Comparison of ENCODE assay signal across 8 cellular contexts in genomic region chr11:19117760-19118097, GRCh38. TPM values are rescaled to one million over a fixed set of nuclear protein-coding genes. Genes with fewer than 3 reads are reported as not detected.
DNase-seq lines count a peak whose midpoint lies in the region; ATAC-seq and TF ChIP-seq lines count a peak whose summit lies in the region.

No MANE protein-coding gene starts in this region.

- no peak for DNase-seq in NB4 (ENCODE audit: low read depth)
- DNase-seq in effector memory CD4-positive, alpha-beta T cell, result no peak
- no peak for DNase-seq in natural killer cell treated with Interleukin-12 subunit alpha and Interleukin-12 subunit beta and Interleukin-15 and Interleukin-18, amount 100 ng/mL, for 72 hours (ENCODE audit: low spot score)
- no peak for DNase-seq in GM19238 (ENCODE audit: insufficient read length, low spot score)
- DNase-seq in GM13977 (ENCODE audit: low spot score), result no peak
- DNase-seq in DMS53 treated with DMSO at 0.1 percent for 48 hours (lab: John Stamatoyannopoulos, UW; ENCODE audit: unreplicated experiment), result no peak

- peaks cover 33 to 42% of the 10 kb centered on the region in 2 donors for H3K4me1 Mint-ChIP-seq in natural killer cell treated with Interleukin-12 subunit alpha and Interleukin-12 subunit beta and Interleukin-15 and Interleukin-18, amount 100 ng/mL, for 72 hours (ENCODE audit: low read depth in 2 of 2)

- no peak for TF ChIP-seq CTCF in NB4 (IDR thresholded peaks at IDR 0.05; ENCODE audit: low read depth, low read length)
- no peak for TF ChIP-seq CTCF in GM13977 (IDR thresholded peaks at IDR 0.05; ENCODE audit: extremely low read depth, insufficient read depth, missing control alignments)

- H3K36me3 ChIP-seq in BLaER1 treated with 17β-estradiol and CSF1 and Interleukin-3, amounts not matched to agents 10 nM and 100 nM, result peaks cover 0 to 31% (median 19%) of the 10 kb centered on the region in 11 experiments; a peak in 16 of 22 replicates
- H3K36me3 ChIP-seq in effector memory CD4-positive, alpha-beta T cell (ENCODE audit: control insufficient read depth, insufficient read depth, low read length), result no peaks in the 10 kb centered on the region

- peaks cover 0 to 3% of the 10 kb centered on the region in 2 donors for H3K27me3 Mint-ChIP-seq in natural killer cell treated with Interleukin-12 subunit alpha and Interleukin-12 subunit beta and Interleukin-15 and Interleukin-18, amount 100 ng/mL, for 72 hours

- in situ Hi-C loops in GM13977 (cut with MboI; ENCODE audit: low pct_unique_long_range_greater_than_20kb, low sequenced_read_pairs, unreplicated experiment), result no loop called here

- H3K4me3 Mint-ChIP-seq in natural killer cell treated with Interleukin-12 subunit alpha and Interleukin-12 subunit beta and Interleukin-15 and Interleukin-18, amount 100 ng/mL, for 72 hours, result peak overlapping the region; percentile 90

- no peaks in the 10 kb centered on the region for H3K9me3 ChIP-seq in BLaER1 treated with 17β-estradiol and CSF1 and Interleukin-3, amounts not matched to agents 10 nM and 100 nM (replicated peaks in 1 of 11)
- H3K9me3 ChIP-seq in effector memory CD4-positive, alpha-beta T cell (ENCODE audit: control insufficient read depth, low read length), result no peaks in the 10 kb centered on the region

- H3K27me3 ChIP-seq in BLaER1 treated with 17β-estradiol and CSF1 and Interleukin-3, amounts not matched to agents 10 nM and 100 nM, result no peaks in the 10 kb centered on the region
- H3K27me3 ChIP-seq in effector memory CD4-positive, alpha-beta T cell (replicated peaks; ENCODE audit: control insufficient read depth, insufficient read depth, low read length, poor library complexity, severe bottlenecking), result no peaks in the 10 kb centered on the region

- H3K36me3 Mint-ChIP-seq in natural killer cell treated with Interleukin-12 subunit alpha and Interleukin-12 subunit beta and Interleukin-15 and Interleukin-18, amount 100 ng/mL, for 72 hours, result peaks cover 6% of the 10 kb centered on the region

- H4K20me1 ChIP-seq in BLaER1 treated with 17β-estradiol and CSF1 and Interleukin-3, amounts not matched to agents 10 nM and 100 nM, result peaks cover 0 to 30% (median 0%) of the 10 kb centered on the region in 11 experiments; a peak in 6 of 22 replicates

- no peak for ATAC-seq in natural killer cell treated with Interleukin-12 subunit alpha and Interleukin-12 subunit beta and Interleukin-15 and Interleukin-18, amount 100 ng/mL, for 72 hours
- ATAC-seq in GM21737 (IDR thresholded peaks at IDR 0.05; ENCODE audit: unreplicated experiment), result no peak

- no peak for TF ChIP-seq POLR2A in NB4 (IDR thresholded peaks at IDR 0.05; ENCODE audit: extremely low read depth, insufficient read length)

- H3K4me3 ChIP-seq in BLaER1 treated with 17β-estradiol and CSF1 and Interleukin-3, amounts not matched to agents 10 nM and 100 nM, result peak overlapping the region; percentile 82 to 97 (median 92)
- H3K4me3 ChIP-seq in NB4 (ENCODE audit: low read depth, low read length), result peak overlapping the region; percentile 69
- H3K4me3 ChIP-seq in effector memory CD4-positive, alpha-beta T cell (ENCODE audit: insufficient read depth, low read depth, low read length, poor library complexity, severe bottlenecking), result peak overlapping the region; percentile 94

- H3K27ac Mint-ChIP-seq in natural killer cell treated with Interleukin-12 subunit alpha and Interleukin-12 subunit beta and Interleukin-15 and Interleukin-18, amount 100 ng/mL, for 72 hours, result peak overlapping the region in 1 of 2 donors; percentile 16

- H3K9me3 Mint-ChIP-seq in natural killer cell treated with Interleukin-12 subunit alpha and Interleukin-12 subunit beta and Interleukin-15 and Interleukin-18, amount 100 ng/mL, for 72 hours, result no peaks in the 10 kb centered on the region

- H3K9ac ChIP-seq in BLaER1 treated with 17β-estradiol and CSF1 and Interleukin-3, amounts not matched to agents 10 nM and 100 nM, result peak overlapping the region; percentile 80 to 93 (median 89)

- peak overlapping the region; percentile 81 to 97 (median 89) for H3K4me2 ChIP-seq in BLaER1 treated with 17β-estradiol and CSF1 and Interleukin-3, amounts not matched to agents 10 nM and 100 nM

- peaks cover 19 to 39% (median 27%) of the 10 kb centered on the region in 10 experiments for H3K4me1 ChIP-seq in BLaER1 treated with 17β-estradiol and CSF1 and Interleukin-3, amounts not matched to agents 10 nM and 100 nM
- H3K4me1 ChIP-seq in effector memory CD4-positive, alpha-beta T cell (ENCODE audit: control insufficient read depth, insufficient read depth, low read length, poor library complexity, severe bottlenecking), result peaks cover 14% of the 10 kb centered on the region

- peak overlapping the region in 9 of 11 experiments; percentile 67 to 89 (median 85); a peak in 20 of 22 replicates for H3K27ac ChIP-seq in BLaER1 treated with 17β-estradiol and CSF1 and Interleukin-3, amounts not matched to agents 10 nM and 100 nM
- H3K27ac ChIP-seq in effector memory CD4-positive, alpha-beta T cell (ENCODE audit: insufficient read depth, low read length, poor library complexity, severe bottlenecking), result no peak overlapping the region

RNA-seq across cellular contexts. Expression of gene ZDHHC13, which starts 0.8 kb away (rescaled TPM):
- total RNA-seq in natural killer cell treated with Interleukin-12 subunit alpha and Interleukin-12 subunit beta and Interleukin-15 and Interleukin-18, amount 100 ng/mL, for 72 hours, result 10 to 100 TPM; 22.1 to 22.7 TPM

RNA-seq across cellular contexts. Expression of gene MRGPRX2, which starts 57.2 kb away (rescaled TPM):
- not detected for total RNA-seq in natural killer cell treated with Interleukin-12 subunit alpha and Interleukin-12 subunit beta and Interleukin-15 and Interleukin-18, amount 100 ng/mL, for 72 hours
